ENCODE assay signal across 8 cellular contexts in genomic region chr9:108478431-108478837, GRCh38.
DNase-seq lines count a peak whose midpoint lies in the region; ATAC-seq, FAIRE-seq and TF ChIP-seq lines count a peak whose summit lies in the region.

No MANE protein-coding gene starts in this region.

- DNase-seq in T1000 (lab: John Stamatoyannopoulos, UW) (peak; percentile 32), myocyte (ENCODE audit: low read depth) (peak; percentile 87), NCI-H526 treated with DMSO at 0.1 percent for 48 hours (lab: John Stamatoyannopoulos, UW) (no peak), ACHN (no peak), GM12891 (ENCODE audit: insufficient read length, low spot score) (no peak)

- in situ Hi-C loops in ACHN (cut with HindIII; ENCODE audit: low pct_ligation_motif_present, low pct_unique_long_range_greater_than_20kb, low sequenced_read_pairs), result no loop called here

- ATAC-seq in GM19025 (IDR thresholded peaks at IDR 0.05; ENCODE audit: low read depth, unreplicated experiment), result peak; percentile 22
- peak; percentile 15 for ATAC-seq in HG02981 (IDR thresholded peaks at IDR 0.05; ENCODE audit: unreplicated experiment)
- ATAC-seq in HG03354 (IDR thresholded peaks at IDR 0.05; ENCODE audit: poor library complexity, severe bottlenecking, unreplicated experiment), result no peak

- no peak for FAIRE-seq in GM12891 (lab: Jason Lieb, UNC)

- no peak for TF ChIP-seq POLR2A in GM12891 (IDR thresholded peaks at IDR 0.05; ENCODE audit: low read depth, low read length)

TF ChIP-seq in GM12891, 5 proteins besides CTCF, POLR2A, EP300 and RAD21:
- TF ChIP-seq TAF1 (IDR thresholded peaks at IDR 0.05; ENCODE audit: low read depth, low read length) (no peak), POLR2AphosphoS5 (IDR thresholded peaks at IDR 0.05; ENCODE audit: low read depth, low read length) (no peak)

Comparison
In these comparisons a context has a peak if more than half of its experiments do, and no peak if none do; other contexts are left out.
1. DNase-seq: peak in T1000 (single experiment) and myocyte (single experiment); none in NCI-H526 treated with DMSO at 0.1 percent for 48 hours (single experiment), ACHN (single experiment) and GM12891 (single experiment).